1 cellular context compared by ENCODE assay signal in genomic region chr1:45339694-45340558, GRCh38.
TF ChIP-seq lines count a peak whose summit lies in the region.

Gene MUTYH, minus strand, starts transcription at chr1:45340440. Its CDS starts 5,935 bp downstream, at chr1:45334505.
Gene TOE1, plus strand, starts transcription at chr1:45340170. Its CDS starts 83 bp downstream, at chr1:45340253.

TF ChIP-seq in HepG2, 621 proteins besides CTCF, POLR2A, EP300 and RAD21 (continued from another document and continues in another):
- TF ChIP-seq ZNF318 (CRISPR knock-in tag; IDR thresholded peaks at IDR 0.05) (no peak), ZNF747 (CRISPR knock-in tag; IDR thresholded peaks at IDR 0.05; ENCODE audit: borderline replicate concordance) (peak; percentile 72), NBN (conservative IDR thresholded peaks at IDR 0.05) (no peak), ZNF20 (CRISPR knock-in tag; IDR thresholded peaks at IDR 0.05) (no peak; the same call in 1 of the 2 replicates), SP2 (CRISPR knock-in tag; IDR thresholded peaks at IDR 0.05) (peak; percentile 40), NAIF1 (CRISPR knock-in tag; IDR thresholded peaks at IDR 0.05; ENCODE audit: borderline replicate concordance) (no peak), ZBTB43 (CRISPR knock-in tag; conservative IDR thresholded peaks at IDR 0.05) (peak; percentile 49; the same call in 1 of the 2 replicates), FOXA3 (CRISPR knock-in tag; IDR thresholded peaks at IDR 0.05) (0 out of 2 replicates have a peak, but pooled peaks have one; percentile 29), CBX2 (IDR thresholded peaks at IDR 0.05; ENCODE audit: low read depth, low read length) (no peak), CBX2 (CRISPR knock-in tag; IDR thresholded peaks at IDR 0.05; ENCODE audit: low read depth) (no peak), TOE1 (CRISPR knock-in tag; IDR thresholded peaks at IDR 0.05) (no peak), KDM5B (CRISPR knock-in tag; IDR thresholded peaks at IDR 0.05; ENCODE audit: borderline replicate concordance) (peak; percentile 73; the same call in 1 of the 2 replicates), ISX (CRISPR knock-in tag; conservative IDR thresholded peaks at IDR 0.05) (no peak), ZBTB8A (CRISPR knock-in tag; IDR thresholded peaks at IDR 0.05; ENCODE audit: borderline replicate concordance, low read depth) (no peak; the same call in 1 of the 2 replicates), RELA (CRISPR knock-in tag; IDR thresholded peaks at IDR 0.05) (no peak), SIX4 (CRISPR knock-in tag; IDR thresholded peaks at IDR 0.05) (no peak), HIVEP1 (CRISPR knock-in tag; IDR thresholded peaks at IDR 0.05) (peak; percentile 79; the same call in 1 of the 2 replicates), TEAD2 (CRISPR knock-in tag; IDR thresholded peaks at IDR 0.05) (no peak; the same call in 1 of the 2 replicates), ZSCAN12 (CRISPR knock-in tag; IDR thresholded peaks at IDR 0.05) (no peak), ZKSCAN5 (CRISPR knock-in tag; IDR thresholded peaks at IDR 0.05) (no peak), STAG1 (CRISPR knock-in tag; IDR thresholded peaks at IDR 0.05) (peak; percentile 11; the same call in 1 of the 2 replicates), ZNF879 (CRISPR knock-in tag; IDR thresholded peaks at IDR 0.05) (no peak), CBFB (CRISPR knock-in tag; IDR thresholded peaks at IDR 0.05) (no peak), ZNF512B (CRISPR knock-in tag; IDR thresholded peaks at IDR 0.05; ENCODE audit: borderline replicate concordance) (peak; percentile 90; the same call in 1 of the 2 replicates), ZNF362 (CRISPR knock-in tag; IDR thresholded peaks at IDR 0.05; ENCODE audit: borderline replicate concordance) (no peak), SOX13 (IDR thresholded peaks at IDR 0.05) (no peak), SOX13 (CRISPR knock-in tag; conservative IDR thresholded peaks at IDR 0.05 in 1 of 2, IDR thresholded peaks at IDR 0.05 in 1 of 2) (no peak), GABPA (IDR thresholded peaks at IDR 0.05; ENCODE audit: low read depth, low read length) (peak; percentile 66), GABPA (CRISPR knock-in tag; IDR thresholded peaks at IDR 0.05; ENCODE audit: low read depth) (peak; percentile 83), SOX5 (CRISPR knock-in tag; IDR thresholded peaks at IDR 0.05; ENCODE audit: borderline replicate concordance) (peak; percentile 47; the same call in 1 of the 2 replicates), KDM6A (CRISPR knock-in tag; IDR thresholded peaks at IDR 0.05; ENCODE audit: low read depth) (no peak), ZNF18 (CRISPR knock-in tag; IDR thresholded peaks at IDR 0.05; ENCODE audit: insufficient replicate concordance) (peak; percentile 89), PCBP2 (optimal IDR thresholded peaks at IDR 0.05; ENCODE audit: low read depth, low read length, poor library complexity, severe bottlenecking) (no peak), ZNF780A (CRISPR knock-in tag; IDR thresholded peaks at IDR 0.05) (no peak), ZEB1 (IDR thresholded peaks at IDR 0.05; ENCODE audit: insufficient replicate concordance, low read depth) (peak; percentile 71), ZFP62 (CRISPR knock-in tag; IDR thresholded peaks at IDR 0.05) (0 out of 2 replicates have a peak, but pooled peaks have one; percentile 49), MBD4 (IDR thresholded peaks at IDR 0.05; ENCODE audit: borderline replicate concordance, low read length) (no peak), ZNF253 (CRISPR knock-in tag; IDR thresholded peaks at IDR 0.05; ENCODE audit: borderline replicate concordance) (peak; percentile 81; the same call in 1 of the 2 replicates), HNF1B (CRISPR knock-in tag; IDR thresholded peaks at IDR 0.05) (peak; percentile 91), KDM2A (CRISPR knock-in tag; IDR thresholded peaks at IDR 0.05; ENCODE audit: borderline replicate concordance, low read depth) (peak; percentile 88), ZNF816 (CRISPR knock-in tag; IDR thresholded peaks at IDR 0.05; ENCODE audit: borderline replicate concordance) (no peak), ZNF569 (CRISPR knock-in tag; IDR thresholded peaks at IDR 0.05; ENCODE audit: borderline replicate concordance) (no peak), ADNP (CRISPR knock-in tag; IDR thresholded peaks at IDR 0.05) (no peak), TCF7 (IDR thresholded peaks at IDR 0.05; ENCODE audit: low read depth) (no peak), ZNF121 (CRISPR knock-in tag; IDR thresholded peaks at IDR 0.05) (no peak), ZNF432 (CRISPR knock-in tag; IDR thresholded peaks at IDR 0.05; ENCODE audit: borderline replicate concordance) (no peak), ZBTB25 (CRISPR knock-in tag; IDR thresholded peaks at IDR 0.05) (peak; percentile 79), ZNF547 (CRISPR knock-in tag; IDR thresholded peaks at IDR 0.05) (peak; percentile 85), RARG (CRISPR knock-in tag; IDR thresholded peaks at IDR 0.05; ENCODE audit: low read depth) (no peak), ZNF468 (CRISPR knock-in tag; IDR thresholded peaks at IDR 0.05) (no peak; the same call in none of the 2 replicates)
